26 cellular contexts compared by ENCODE assay signal in the genomic region with DNA sequence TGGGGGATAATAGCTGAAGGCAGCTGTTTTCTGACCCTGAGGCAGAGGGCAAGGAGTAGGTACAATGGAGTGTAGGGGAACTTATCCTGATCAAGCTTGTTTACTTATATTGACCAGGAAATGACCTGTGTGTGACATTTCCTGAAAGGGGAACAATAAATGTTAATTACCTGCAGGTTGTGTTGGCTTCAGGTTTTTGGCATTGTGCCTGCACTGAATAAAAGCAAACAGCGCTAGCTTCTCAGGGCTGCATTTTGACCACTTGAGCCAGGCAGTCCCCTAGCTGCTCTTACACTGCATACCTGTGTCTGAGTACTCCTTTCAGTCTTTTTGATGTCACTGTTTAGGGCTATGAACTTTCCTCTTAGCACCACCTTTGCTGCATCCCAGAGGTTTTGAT. TPM values are rescaled to one million over a fixed set of nuclear protein-coding genes. Genes with fewer than 3 reads are reported as not detected.
DNase-seq lines count a peak whose midpoint lies in the region; ATAC-seq, FAIRE-seq and TF ChIP-seq lines count a peak whose summit lies in the region.
"Had no signal": no experiment of that assay in that cellular context is flagged by ENCODE, and none has a peak within 500 bp of the region (broad histone marks: within the 10 kb centered on the region; RNA-seq: fewer than 3 reads in every experiment).

No MANE protein-coding gene starts in this region.

- peak; percentile 57; the same call in 2 of the 3 replicates for ATAC-seq in HepG2
- ATAC-seq in right lobe of liver = no peak
- no peak for ATAC-seq in GM19023 (IDR thresholded peaks at IDR 0.05; ENCODE audit: unreplicated experiment)
- ATAC-seq in CD4-positive, alpha-beta T cell (ENCODE audit: poor library complexity) = no peak
- ATAC-seq: activated T-helper 17 cell treated with anti-CD3 and anti-CD28 coated beads, Interleukin-2, amount 50 U/mL, for 72 hours; stimulated activated effector memory CD8-positive, alpha-beta T cell treated with anti-CD3 and anti-CD28 coated beads, Interleukin-12 subunit alpha, Interleukin-12 subunit beta, amount 100 ng/mL, for 72 hours had no signal

- no peak overlapping the region for H2BK15ac ChIP-seq in neuronal stem cell (ENCODE audit: low read length)

- in situ Hi-C loops in HepG2 (cut with HindIII; ENCODE audit: extremely low pct_ligation_motif_present, low pct_unique_long_range_greater_than_20kb) = no loop called here

- H3K4me2 ChIP-seq in HepG2 (ENCODE audit: low read depth, low read length) (no peak overlapping the region), neuronal stem cell (ENCODE audit: insufficient read depth, low read length, poor library complexity, severe bottlenecking) (no peak overlapping the region)
- H3K4me2 ChIP-seq: hepatocyte had no signal

- H3K27me3 Mint-ChIP-seq in endothelial cell (ENCODE audit: unreplicated experiment) = peaks cover 6% of the 10 kb centered on the region
- no peaks in the 10 kb centered on the region for H3K27me3 Mint-ChIP-seq in CD4-positive, alpha-beta T cell
- peaks cover 2% of the 10 kb centered on the region for H3K27me3 Mint-ChIP-seq in activated CD4-positive, alpha-beta T cell treated with anti-CD3 and anti-CD28 coated beads, Interleukin-2, amount 10 ng/mL, durations not matched to agents 24 days and 14 days
- H3K27me3 Mint-ChIP-seq: activated naive CD8-positive, alpha-beta T cell; activated T-helper 17 cell treated with anti-CD3 and anti-CD28 coated beads, Interleukin-2, amount 50 U/mL, for 72 hours had no signal

- no peak overlapping the region for H2BK120ac ChIP-seq in neuronal stem cell (ENCODE audit: low read depth, low read length)

- no peak overlapping the region for H3K23ac ChIP-seq in neuronal stem cell (ENCODE audit: low read depth, low read length, poor library complexity)

- H3K27me3 ChIP-seq in HepG2 (ENCODE audit: control insufficient read depth in 1 of 2, insufficient read depth in 2 of 2, low read length in 2 of 2) (no peaks in the 10 kb centered on the region), right lobe of liver (no peaks in the 10 kb centered on the region), neuronal stem cell (ENCODE audit: control insufficient read depth in 3 of 3, insufficient read depth in 3 of 3, low read depth in 1 of 3, low read length in 3 of 3) (no peaks in the 10 kb centered on the region)
- H3K27me3 ChIP-seq in CD4-positive, alpha-beta T cell (ENCODE audit: control insufficient read depth, insufficient read depth, low read length) = no peaks in the 10 kb centered on the region
- H3K27me3 ChIP-seq: hepatocyte, MG63, sigmoid colon, vagina had no signal

- H4K20me1 ChIP-seq in HepG2 (ENCODE audit: insufficient read depth, low read length) = no peaks in the 10 kb centered on the region

- H3K27ac Mint-ChIP-seq in endothelial cell (ENCODE audit: unreplicated experiment) = no peak overlapping the region
- H3K27ac Mint-ChIP-seq in CD4-positive, alpha-beta T cell = no peak overlapping the region
- no peak overlapping the region for H3K27ac Mint-ChIP-seq in activated CD4-positive, alpha-beta T cell treated with anti-CD3 and anti-CD28 coated beads, Interleukin-2, amount 10 ng/mL, durations not matched to agents 24 days and 14 days
- H3K27ac Mint-ChIP-seq: activated CD4-positive, alpha-beta T cell treated with anti-CD3 and anti-CD28 coated beads, Interleukin-2, amount 10 ng/mL, durations not matched to agents 7 days and 5 days; activated naive CD8-positive, alpha-beta T cell; activated T-helper 17 cell treated with anti-CD3 and anti-CD28 coated beads, Interleukin-2, amount 50 U/mL, for 72 hours; CD14-positive monocyte; stimulated activated effector memory CD8-positive, alpha-beta T cell treated with anti-CD3 and anti-CD28 coated beads, Interleukin-12 subunit alpha, Interleukin-12 subunit beta, amount 100 ng/mL, for 72 hours; T-helper 1 cell treated with Interleukin-12 subunit alpha and Interleukin-12 subunit beta and Interleukin-4 antibody, amounts not matched to agents 30 μg/mL and 1 μg/mL, for 36 hours had no signal

- TF ChIP-seq EP300 in HepG2 (IDR thresholded peaks at IDR 0.05; ENCODE audit: low read depth in 2 of 2, low read length in 2 of 2) (no peak), HepG2 (CRISPR knock-in tag; IDR thresholded peaks at IDR 0.05; ENCODE audit: borderline replicate concordance) (no peak)

- H2AFZ ChIP-seq in HepG2 (ENCODE audit: low read length) (no peak overlapping the region), neuronal stem cell (ENCODE audit: low read length) (no peak overlapping the region)
- H2AFZ ChIP-seq: GM23248, hepatocyte had no signal

- TF ChIP-seq RAD21 in HepG2 (CRISPR knock-in tag; IDR thresholded peaks at IDR 0.05) = no peak

- no peak overlapping the region for H3K4ac ChIP-seq in neuronal stem cell (ENCODE audit: low read length)

- FAIRE-seq in HepG2 (lab: Jason Lieb, UNC) = no peak
- FAIRE-seq: astrocyte had no signal

- no peak overlapping the region for H2BK12ac ChIP-seq in neuronal stem cell (ENCODE audit: low read length)

- peak overlapping the region; percentile 60 for H3K4me3 Mint-ChIP-seq in endothelial cell (ENCODE audit: unreplicated experiment)
- no peak overlapping the region for H3K4me3 Mint-ChIP-seq in CD4-positive, alpha-beta T cell
- H3K4me3 Mint-ChIP-seq in activated CD4-positive, alpha-beta T cell treated with anti-CD3 and anti-CD28 coated beads, Interleukin-2, amount 10 ng/mL, durations not matched to agents 24 days and 14 days = no peak overlapping the region
- H3K4me3 Mint-ChIP-seq: activated CD4-positive, alpha-beta T cell treated with anti-CD3 and anti-CD28 coated beads, Interleukin-2, amount 10 ng/mL, durations not matched to agents 7 days and 5 days; activated naive CD8-positive, alpha-beta T cell; activated T-helper 17 cell treated with anti-CD3 and anti-CD28 coated beads, Interleukin-2, amount 50 U/mL, for 72 hours; CD14-positive monocyte; neural crest cell; stimulated activated effector memory CD8-positive, alpha-beta T cell treated with anti-CD3 and anti-CD28 coated beads, Interleukin-12 subunit alpha, Interleukin-12 subunit beta, amount 100 ng/mL, for 72 hours; T-helper 1 cell treated with Interleukin-12 subunit alpha and Interleukin-12 subunit beta and Interleukin-4 antibody, amounts not matched to agents 30 μg/mL and 1 μg/mL, for 36 hours had no signal

- H3K4me3 ChIP-seq in HepG2 (replicated peaks in 1 of 3; ENCODE audit: insufficient read depth in 1 of 3, low read depth in 2 of 3, low read length in 3 of 3) (no peak overlapping the region), right lobe of liver (no peak overlapping the region), neuronal stem cell (ENCODE audit: low read length in 2 of 2) (no peak overlapping the region)
- H3K4me3 ChIP-seq: GM23248, hepatocyte, MG63, sigmoid colon, vagina had no signal

- peaks cover 59% of the 10 kb centered on the region for H3K36me3 Mint-ChIP-seq in endothelial cell (ENCODE audit: low read depth, unreplicated experiment)
- peaks cover 39% of the 10 kb centered on the region for H3K36me3 Mint-ChIP-seq in CD4-positive, alpha-beta T cell (ENCODE audit: low read depth)
- no peaks in the 10 kb centered on the region for H3K36me3 Mint-ChIP-seq in activated CD4-positive, alpha-beta T cell treated with anti-CD3 and anti-CD28 coated beads, Interleukin-2, amount 10 ng/mL, durations not matched to agents 24 days and 14 days (ENCODE audit: low read depth)
- H3K36me3 Mint-ChIP-seq: CD14-positive monocyte; stimulated activated effector memory CD8-positive, alpha-beta T cell treated with anti-CD3 and anti-CD28 coated beads, Interleukin-12 subunit alpha, Interleukin-12 subunit beta, amount 100 ng/mL, for 72 hours had no signal

- TF ChIP-seq POLR2A in HepG2 (IDR thresholded peaks at IDR 0.05; ENCODE audit: insufficient read depth in 1 of 2, low read depth in 2 of 2, low read length in 2 of 2) = no peak
- no peak for TF ChIP-seq POLR2A in right lobe of liver (IDR thresholded peaks at IDR 0.05)

- intact Hi-C loops in HepG2 (cut with micrococcal nuclease; ENCODE audit: unreplicated experiment) = no loop called here
- intact Hi-C loops in right lobe of liver (cut with DNase I) = no loop called here
- intact Hi-C loops in CD4-positive, alpha-beta T cell (cut with DNase I, micrococcal nuclease) = no loop called here
- intact Hi-C loops in activated CD4-positive, alpha-beta T cell treated with anti-CD3 and anti-CD28 coated beads, Interleukin-2, amount 10 ng/mL, durations not matched to agents 24 days and 14 days (cut with micrococcal nuclease) = no loop called here

- POLR2A ChIA-PET in HepG2 (lab: Yijun Ruan, JAX) = no interaction called here
- POLR2A ChIA-PET in CD4-positive, alpha-beta T cell (lab: Charles Lee) = no interaction called here

- WGBS in HepG2 (ENCODE audit: low lambda C conversion rate) = 78% methylated on average over 1 of the region's 1 CpG
- 88% methylated on average over 1 of the region's 1 CpG for WGBS in right lobe of liver (ENCODE audit: insufficient coverage, low coverage, low lambda C conversion rate, missing lambda C conversion rate)
- WGBS in neuronal stem cell (ENCODE audit: extremely low coverage in 2 of 2, insufficient read length in 2 of 2, insufficient replicate concordance in 1 of 2), 2 donors = no CpG with 5 or more reads among the region's 1 CpG

- H3K4me1 ChIP-seq in HepG2 (ENCODE audit: insufficient read depth, low read length) (peaks cover 31% of the 10 kb centered on the region), right lobe of liver (no peaks in the 10 kb centered on the region), neuronal stem cell (ENCODE audit: control insufficient read depth in 2 of 2, insufficient read depth in 1 of 2, low read depth in 1 of 2, low read length in 2 of 2) (no peaks in the 10 kb centered on the region)
- H3K4me1 ChIP-seq: sigmoid colon, vagina had no signal

- H4K8ac ChIP-seq in neuronal stem cell (ENCODE audit: low read depth, low read length) = no peak overlapping the region

- H4K91ac ChIP-seq in neuronal stem cell (ENCODE audit: low read depth, low read length, poor library complexity) = no peak overlapping the region

- H3K27ac ChIP-seq in HepG2 (ENCODE audit: extremely low read length, insufficient read depth, low read length) (no peak overlapping the region), right lobe of liver (no peak overlapping the region), neuronal stem cell (replicated peaks; ENCODE audit: low read length) (no peak overlapping the region)
- no peak overlapping the region for H3K27ac ChIP-seq in CD4-positive, alpha-beta T cell (ENCODE audit: low read depth, low read length)
- H3K27ac ChIP-seq: GM23248, hepatocyte, sigmoid colon, vagina had no signal

- no peaks in the 10 kb centered on the region for H3K36me3 ChIP-seq in HepG2 (replicated peaks in 1 of 2; ENCODE audit: control insufficient read depth in 1 of 2, insufficient read depth in 2 of 2, low read length in 2 of 2)
- H3K36me3 ChIP-seq in right lobe of liver = no peaks in the 10 kb centered on the region
- no peaks in the 10 kb centered on the region for H3K36me3 ChIP-seq in neuronal stem cell (replicated peaks in 1 of 2; ENCODE audit: control insufficient read depth in 2 of 2, insufficient read depth in 2 of 2, low read length in 2 of 2)
- H3K36me3 ChIP-seq: MG63, sigmoid colon, vagina had no signal

- no peaks in the 10 kb centered on the region for H3K79me2 ChIP-seq in HepG2 (ENCODE audit: insufficient read depth, low read length)
- H3K79me2 ChIP-seq: hepatocyte had no signal

- H3K4me1 Mint-ChIP-seq in endothelial cell (ENCODE audit: unreplicated experiment) = no peaks in the 10 kb centered on the region
- H3K4me1 Mint-ChIP-seq in CD4-positive, alpha-beta T cell (ENCODE audit: low read depth) = no peaks in the 10 kb centered on the region
- no peaks in the 10 kb centered on the region for H3K4me1 Mint-ChIP-seq in activated CD4-positive, alpha-beta T cell treated with anti-CD3 and anti-CD28 coated beads, Interleukin-2, amount 10 ng/mL, durations not matched to agents 24 days and 14 days
- H3K4me1 Mint-ChIP-seq: activated CD4-positive, alpha-beta T cell treated with anti-CD3 and anti-CD28 coated beads, Interleukin-2, amount 10 ng/mL, durations not matched to agents 7 days and 5 days; activated T-helper 17 cell treated with anti-CD3 and anti-CD28 coated beads, Interleukin-2, amount 50 U/mL, for 72 hours; neural crest cell; stimulated activated effector memory CD8-positive, alpha-beta T cell treated with anti-CD3 and anti-CD28 coated beads, Interleukin-12 subunit alpha, Interleukin-12 subunit beta, amount 100 ng/mL, for 72 hours had no signal

- no peak overlapping the region for H3K9ac ChIP-seq in HepG2 (ENCODE audit: insufficient read depth, low read depth, low read length)
- no peak overlapping the region for H3K9ac ChIP-seq in neuronal stem cell (ENCODE audit: low read depth, low read length, poor library complexity)
- H3K9ac ChIP-seq: GM23248 had no signal

- no peaks in the 10 kb centered on the region for H3K79me1 ChIP-seq in neuronal stem cell (ENCODE audit: low read depth, low read length)

- BruUV-seq in HepG2 (replicated peaks; lab: Mats Ljungman, UMichigan) = no TSS peak

- DNase-seq in HepG2 (ENCODE audit: low spot score) = peak; percentile 37
- DNase-seq in right lobe of liver = no peak
- DNase-seq in NCI-H2196 (lab: John Stamatoyannopoulos, UW; ENCODE audit: unreplicated experiment) = peak; percentile 45
- DNase-seq in endothelial cell (ENCODE audit: low spot score) = no peak
- no peak for DNase-seq in CD4-positive, alpha-beta T cell
- no peak for DNase-seq in activated CD4-positive, alpha-beta T cell treated with anti-CD3 and anti-CD28 coated beads, Interleukin-2, amount 10 ng/mL, durations not matched to agents 24 days and 14 days
- no peak for DNase-seq in neuronal stem cell (ENCODE audit: low spot score)
- DNase-seq: activated CD4-positive, alpha-beta T cell treated with anti-CD3 and anti-CD28 coated beads, Interleukin-2, amount 10 ng/mL, durations not matched to agents 7 days and 5 days; activated CD8-positive, alpha-beta memory T cell treated with anti-CD3 and anti-CD28 coated beads, Interleukin-2, amount 50 U/mL, for 4 hours; central memory CD4-positive, alpha-beta T cell; DND-41; GM23248; MG63; NCI-H1694; NCI-H446 treated with DMSO at 0.1 percent for 48 hours; sigmoid colon had no signal

- H2BK5ac ChIP-seq in neuronal stem cell (ENCODE audit: low read length) = no peak overlapping the region

- no peak overlapping the region for H2AK5ac ChIP-seq in neuronal stem cell (ENCODE audit: low read depth, low read length)

- no peak overlapping the region for H3K18ac ChIP-seq in neuronal stem cell (ENCODE audit: low read length)

- H3K9me3 ChIP-seq in HepG2 (ENCODE audit: low read length) (peaks cover 18% of the 10 kb centered on the region), right lobe of liver (no peaks in the 10 kb centered on the region), neuronal stem cell (replicated peaks in 1 of 2; ENCODE audit: control insufficient read depth in 2 of 2, insufficient read depth in 1 of 2, low read depth in 1 of 2, low read length in 2 of 2) (peaks cover 12 to 13% of the 10 kb centered on the region in 2 donors)
- H3K9me3 ChIP-seq in CD4-positive, alpha-beta T cell (ENCODE audit: control insufficient read depth, low read length) = peaks cover 24% of the 10 kb centered on the region

- TF ChIP-seq CTCF in HepG2 (CRISPR knock-in tag; IDR thresholded peaks at IDR 0.05) (no peak), right lobe of liver (IDR thresholded peaks at IDR 0.05) (no peak), endothelial cell (IDR thresholded peaks at IDR 0.05; ENCODE audit: unreplicated experiment) (no peak)
- no peak for TF ChIP-seq CTCF in CD4-positive, alpha-beta T cell (IDR thresholded peaks at IDR 0.05)

- CTCF ChIA-PET in HepG2 (lab: Yijun Ruan, JAX; ENCODE audit: low intra/inter-chr PET ratio, low total read pairs) = no interaction called here
- CTCF ChIA-PET in CD4-positive, alpha-beta T cell (lab: Charles Lee) = no interaction called here

- H3K9me3 Mint-ChIP-seq in endothelial cell (ENCODE audit: unreplicated experiment) = peaks cover 24% of the 10 kb centered on the region
- H3K9me3 Mint-ChIP-seq in CD4-positive, alpha-beta T cell = peaks cover 32% of the 10 kb centered on the region
- peaks cover 40% of the 10 kb centered on the region for H3K9me3 Mint-ChIP-seq in activated CD4-positive, alpha-beta T cell treated with anti-CD3 and anti-CD28 coated beads, Interleukin-2, amount 10 ng/mL, durations not matched to agents 24 days and 14 days

- no peak overlapping the region for H3K14ac ChIP-seq in neuronal stem cell (ENCODE audit: low read length)

RNA-seq across cellular contexts. Expression of gene DRAM2, which starts 40.6 kb away (rescaled TPM):
- total RNA-seq in HepG2 (2016; rRNA removed; fragmentation: Illumina TruSeq; extraction: Trizol) (22.9 and 33.2 TPM in 2 replicates), right lobe of liver (10 to 100 TPM; 16.7 to 37.2 (median 22.9) TPM), endothelial cell (ENCODE audit: unreplicated experiment) (79.8 TPM)
- 10.8 and 11.1 TPM in 2 replicates for total RNA-seq in HepG2 (2016; cell fraction: cytosol; rRNA removed; fragmentation: Illumina TruSeq; extraction: Trizol; ENCODE audit: low read depth)
- total RNA-seq in HepG2 (2016; cell fraction: insoluble cytoplasmic fraction; rRNA removed; fragmentation: Illumina TruSeq; extraction: Trizol) = 26.1 and 31.2 TPM in 2 replicates
- 24.9 and 25.1 TPM in 2 replicates for total RNA-seq in HepG2 (2016; cell fraction: membrane; rRNA removed; fragmentation: Illumina TruSeq; extraction: Trizol)
- total RNA-seq in HepG2 (2016; cell fraction: nucleus; rRNA removed; fragmentation: Illumina TruSeq; extraction: Trizol) = 33.7 and 39.3 TPM in 2 replicates
- 115 and 123 TPM in 2 replicates for polyA plus RNA-seq in HepG2 (2011; rRNA removed)
- polyA plus RNA-seq in HepG2 (2011; cell fraction: cytosol; rRNA removed) = 44.2 and 92.1 TPM in 2 replicates
- polyA plus RNA-seq in HepG2 (2011; cell fraction: nucleus; rRNA removed) = 37.4 and 49.8 TPM in 2 replicates
- 72.7 and 76.6 TPM in 2 replicates for polyA plus RNA-seq in HepG2 (2012)
- polyA plus RNA-seq in HepG2 (2016; cell fraction: cytosol; fragmentation: Illumina TruSeq; extraction: Trizol; ENCODE audit: low read depth) = 15.3 and 16.5 TPM in 2 replicates
- polyA plus RNA-seq in HepG2 (2016; cell fraction: insoluble cytoplasmic fraction; fragmentation: Illumina TruSeq; extraction: Trizol; ENCODE audit: low read depth) = 24.1 and 24.4 TPM in 2 replicates
- polyA plus RNA-seq in HepG2 (2016; cell fraction: membrane; fragmentation: Illumina TruSeq; extraction: Trizol; ENCODE audit: low read depth) = 23.4 and 24.7 TPM in 2 replicates
- polyA plus RNA-seq in HepG2 (2016; cell fraction: nucleus; fragmentation: Illumina TruSeq; extraction: Trizol; ENCODE audit: insufficient read depth, low read depth) = 39.0 and 46.7 TPM in 2 replicates
- polyA minus RNA-seq in HepG2 (2011; rRNA and poly(A)+ RNA removed; ENCODE audit: low replicate concordance) = 43.0 and 52.4 TPM in 2 replicates
- 32.2 and 46.0 TPM in 2 replicates for polyA minus RNA-seq in HepG2 (2011; cell fraction: cytosol; rRNA and poly(A)+ RNA removed)
- 45.6 and 53.0 TPM in 2 replicates for polyA minus RNA-seq in HepG2 (2011; cell fraction: nucleus; rRNA and poly(A)+ RNA removed)
- 10 to 100 TPM; 35.7 to 38.7 TPM for total RNA-seq in CD4-positive, alpha-beta T cell
- total RNA-seq in activated CD4-positive, alpha-beta T cell treated with anti-CD3 and anti-CD28 coated beads, Interleukin-2, amount 10 ng/mL, durations not matched to agents 24 days and 14 days = 25.8 and 26.5 TPM in 2 replicates
- 45.0 TPM for polyA plus RNA-seq in neuronal stem cell (2013, experiment 1 of 2)
- polyA plus RNA-seq in neuronal stem cell (2013, experiment 2 of 2) = 45.9 TPM

RNA-seq across cellular contexts. Expression of gene CEPT1, which starts 40.7 kb away (rescaled TPM):
- total RNA-seq in HepG2 (2016; rRNA removed; fragmentation: Illumina TruSeq; extraction: Trizol) (33.6 and 48.2 TPM in 2 replicates), right lobe of liver (10 to 100 TPM; 21.9 to 35.0 (median 27.8) TPM), endothelial cell (ENCODE audit: unreplicated experiment) (127 TPM)
- 21.9 and 25.2 TPM in 2 replicates for total RNA-seq in HepG2 (2016; cell fraction: cytosol; rRNA removed; fragmentation: Illumina TruSeq; extraction: Trizol; ENCODE audit: low read depth)
- total RNA-seq in HepG2 (2016; cell fraction: insoluble cytoplasmic fraction; rRNA removed; fragmentation: Illumina TruSeq; extraction: Trizol) = 28.5 and 48.4 TPM in 2 replicates
- total RNA-seq in HepG2 (2016; cell fraction: membrane; rRNA removed; fragmentation: Illumina TruSeq; extraction: Trizol) = 17.5 and 19.8 TPM in 2 replicates
- 58.5 and 62.9 TPM in 2 replicates for total RNA-seq in HepG2 (2016; cell fraction: nucleus; rRNA removed; fragmentation: Illumina TruSeq; extraction: Trizol)
- 33.3 and 35.7 TPM in 2 replicates for polyA plus RNA-seq in HepG2 (2011; rRNA removed)
- 11.9 and 21.3 TPM in 2 replicates for polyA plus RNA-seq in HepG2 (2011; cell fraction: cytosol; rRNA removed)
- polyA plus RNA-seq in HepG2 (2011; cell fraction: nucleus; rRNA removed) = 18.0 and 20.5 TPM in 2 replicates
- polyA plus RNA-seq in HepG2 (2012) = 28.5 and 31.0 TPM in 2 replicates
- polyA plus RNA-seq in HepG2 (2016; cell fraction: cytosol; fragmentation: Illumina TruSeq; extraction: Trizol; ENCODE audit: low read depth) = 2.4 TPM in 2 replicates
- 17.4 and 19.9 TPM in 2 replicates for polyA plus RNA-seq in HepG2 (2016; cell fraction: insoluble cytoplasmic fraction; fragmentation: Illumina TruSeq; extraction: Trizol; ENCODE audit: low read depth)
- 3.9 and 5.8 TPM in 2 replicates for polyA plus RNA-seq in HepG2 (2016; cell fraction: membrane; fragmentation: Illumina TruSeq; extraction: Trizol; ENCODE audit: low read depth)
- polyA plus RNA-seq in HepG2 (2016; cell fraction: nucleus; fragmentation: Illumina TruSeq; extraction: Trizol; ENCODE audit: insufficient read depth, low read depth) = 55.8 and 59.0 TPM in 2 replicates
- polyA minus RNA-seq in HepG2 (2011; rRNA and poly(A)+ RNA removed; ENCODE audit: low replicate concordance) = 31.1 and 55.3 TPM in 2 replicates
- 22.9 and 25.3 TPM in 2 replicates for polyA minus RNA-seq in HepG2 (2011; cell fraction: cytosol; rRNA and poly(A)+ RNA removed)
- 65.7 and 74.1 TPM in 2 replicates for polyA minus RNA-seq in HepG2 (2011; cell fraction: nucleus; rRNA and poly(A)+ RNA removed)
- 10 to 100 TPM; 25.0 to 27.2 TPM for total RNA-seq in CD4-positive, alpha-beta T cell
- 32.4 and 32.9 TPM in 2 replicates for total RNA-seq in activated CD4-positive, alpha-beta T cell treated with anti-CD3 and anti-CD28 coated beads, Interleukin-2, amount 10 ng/mL, durations not matched to agents 24 days and 14 days
- polyA plus RNA-seq in neuronal stem cell (2013, experiment 1 of 2) = 24.1 TPM
- polyA plus RNA-seq in neuronal stem cell (2013, experiment 2 of 2) = 22.7 TPM

Comparison
In these comparisons a context has a peak if more than half of its experiments do, and no peak if none do; other contexts are left out.
1. DNase-seq: peak in HepG2 (single experiment) and NCI-H2196 (single experiment); none in right lobe of liver (0 of 3), endothelial cell (single experiment), CD4-positive, alpha-beta T cell (0 of 10), activated CD4-positive, alpha-beta T cell treated with anti-CD3 and anti-CD28 coated beads, Interleukin-2, amount 10 ng/mL, durations not matched to agents 24 days and 14 days (single experiment) and neuronal stem cell (single experiment).